Comparison of ENCODE assay signal across 7 cellular contexts in genomic region chr6:26533532-26533931, GRCh38. TPM values are rescaled to one million over a fixed set of nuclear protein-coding genes. Genes with fewer than 3 reads are reported as not detected.
DNase-seq lines count a peak whose midpoint lies in the region; ATAC-seq and TF ChIP-seq lines count a peak whose summit lies in the region.

No MANE protein-coding gene starts in this region.

- peaks cover 3% of the 10 kb centered on the region for H3K27me3 Mint-ChIP-seq in activated T-helper 1 cell treated with anti-CD3 and anti-CD28 coated beads, Interleukin-12 subunit alpha, Interleukin-12 subunit beta, Interleukin-2, Interleukin-4 antibody, amounts not matched to agents 30 ng/mL and 10 ng/mL and 1 ng/mL, durations not matched to agents 14 hours and 24 hours and 36 hours (ENCODE audit: insufficient read depth)
- no peaks in the 10 kb centered on the region for H3K27me3 Mint-ChIP-seq in stimulated activated naive CD8-positive, alpha-beta T cell treated with anti-CD3 and anti-CD28 coated beads, Interleukin-15, amount 100 ng/mL, for 72 hours

- ATAC-seq in stimulated activated naive CD8-positive, alpha-beta T cell treated with anti-CD3 and anti-CD28 coated beads, Interleukin-15, amount 100 ng/mL, for 72 hours: no peak

- H3K36me3 Mint-ChIP-seq in activated T-helper 1 cell treated with anti-CD3 and anti-CD28 coated beads, Interleukin-12 subunit alpha, Interleukin-12 subunit beta, Interleukin-2, Interleukin-4 antibody, amounts not matched to agents 30 ng/mL and 10 ng/mL and 1 ng/mL, durations not matched to agents 14 hours and 24 hours and 36 hours (ENCODE audit: low read depth): no peaks in the 10 kb centered on the region

- DNase-seq in HFF-Myc (ENCODE audit: extremely low read depth, low read depth) (no peak), hippocampal formation (lab: John Stamatoyannopoulos, UW) (no peak), SKM-1 treated with dmso at 0.1 percent for 144 hours (lab: John Stamatoyannopoulos, UW; ENCODE audit: unreplicated experiment) (no peak), foreskin melanocyte (no peak)
- DNase-seq in activated T-helper 1 cell treated with anti-CD3 and anti-CD28 coated beads, Interleukin-12 subunit alpha, Interleukin-12 subunit beta, Interleukin-2, Interleukin-4 antibody, amounts not matched to agents 30 ng/mL and 10 ng/mL and 1 ng/mL, durations not matched to agents 14 hours and 24 hours and 36 hours (ENCODE audit: low spot score): no peak
- DNase-seq in stimulated activated naive CD8-positive, alpha-beta T cell treated with anti-CD3 and anti-CD28 coated beads, Interleukin-15, amount 100 ng/mL, for 72 hours: no peak

- H3K9me3 Mint-ChIP-seq in activated T-helper 1 cell treated with anti-CD3 and anti-CD28 coated beads, Interleukin-12 subunit alpha, Interleukin-12 subunit beta, Interleukin-2, Interleukin-4 antibody, amounts not matched to agents 30 ng/mL and 10 ng/mL and 1 ng/mL, durations not matched to agents 14 hours and 24 hours and 36 hours: no peaks in the 10 kb centered on the region
- no peaks in the 10 kb centered on the region for H3K9me3 Mint-ChIP-seq in stimulated activated naive CD8-positive, alpha-beta T cell treated with anti-CD3 and anti-CD28 coated beads, Interleukin-15, amount 100 ng/mL, for 72 hours

- H3K4me3 ChIP-seq in HFF-Myc (replicated peaks; ENCODE audit: low read depth, low read length) (peak overlapping the region; percentile 61), iPS-18c (ENCODE audit: insufficient read depth, low read depth, low read length) (peak overlapping the region; percentile 67; the same call in 1 of the 2 replicates)

- intact Hi-C loops in activated T-helper 1 cell treated with anti-CD3 and anti-CD28 coated beads, Interleukin-12 subunit alpha, Interleukin-12 subunit beta, Interleukin-2, Interleukin-4 antibody, amounts not matched to agents 30 ng/mL and 10 ng/mL and 1 ng/mL, durations not matched to agents 14 hours and 24 hours and 36 hours (cut with micrococcal nuclease): loop anchor here (2.0 to 10.0 kb wide), 4 partner anchors 77 to 509 kb away; partner anchors contain the start of genes BTN2A1 and BTN3A3

- H3K9me3 ChIP-seq in iPS-18c (ENCODE audit: control insufficient read depth, insufficient read depth, low read length): no peaks in the 10 kb centered on the region

- H3K4me1 Mint-ChIP-seq in activated T-helper 1 cell treated with anti-CD3 and anti-CD28 coated beads, Interleukin-12 subunit alpha, Interleukin-12 subunit beta, Interleukin-2, Interleukin-4 antibody, amounts not matched to agents 30 ng/mL and 10 ng/mL and 1 ng/mL, durations not matched to agents 14 hours and 24 hours and 36 hours (ENCODE audit: low read depth): peaks cover 46% of the 10 kb centered on the region
- H3K4me1 Mint-ChIP-seq in stimulated activated naive CD8-positive, alpha-beta T cell treated with anti-CD3 and anti-CD28 coated beads, Interleukin-15, amount 100 ng/mL, for 72 hours: peaks cover 43% of the 10 kb centered on the region

- peak overlapping the region; percentile 94 for H3K4me3 Mint-ChIP-seq in activated T-helper 1 cell treated with anti-CD3 and anti-CD28 coated beads, Interleukin-12 subunit alpha, Interleukin-12 subunit beta, Interleukin-2, Interleukin-4 antibody, amounts not matched to agents 30 ng/mL and 10 ng/mL and 1 ng/mL, durations not matched to agents 14 hours and 24 hours and 36 hours
- H3K4me3 Mint-ChIP-seq in stimulated activated naive CD8-positive, alpha-beta T cell treated with anti-CD3 and anti-CD28 coated beads, Interleukin-15, amount 100 ng/mL, for 72 hours: peak overlapping the region; percentile 91 to 93

- H3K27ac Mint-ChIP-seq in activated T-helper 1 cell treated with anti-CD3 and anti-CD28 coated beads, Interleukin-12 subunit alpha, Interleukin-12 subunit beta, Interleukin-2, Interleukin-4 antibody, amounts not matched to agents 30 ng/mL and 10 ng/mL and 1 ng/mL, durations not matched to agents 14 hours and 24 hours and 36 hours: peak overlapping the region; percentile 19
- peak overlapping the region; percentile 36 to 88 for H3K27ac Mint-ChIP-seq in stimulated activated naive CD8-positive, alpha-beta T cell treated with anti-CD3 and anti-CD28 coated beads, Interleukin-15, amount 100 ng/mL, for 72 hours

- no peak for TF ChIP-seq CTCF in HFF-Myc (IDR thresholded peaks at IDR 0.05; ENCODE audit: low read depth, low read length, missing control alignments)

RNA-seq across cellular contexts. Expression of gene HMGN4, which starts 4.6 kb away (rescaled TPM):
- 77.6 and 86.8 TPM in 2 replicates for total RNA-seq in activated T-helper 1 cell treated with anti-CD3 and anti-CD28 coated beads, Interleukin-12 subunit alpha, Interleukin-12 subunit beta, Interleukin-2, Interleukin-4 antibody, amounts not matched to agents 30 ng/mL and 10 ng/mL and 1 ng/mL, durations not matched to agents 14 hours and 24 hours and 36 hours

RNA-seq across cellular contexts. Expression of gene BTN1A1, which starts 33.4 kb away (rescaled TPM):
- not detected in 2 replicates for total RNA-seq in activated T-helper 1 cell treated with anti-CD3 and anti-CD28 coated beads, Interleukin-12 subunit alpha, Interleukin-12 subunit beta, Interleukin-2, Interleukin-4 antibody, amounts not matched to agents 30 ng/mL and 10 ng/mL and 1 ng/mL, durations not matched to agents 14 hours and 24 hours and 36 hours
